ENCODE assay signal across 8 cellular contexts in genomic region chr2:35428548-35428947, GRCh38.
DNase-seq lines count a peak whose midpoint lies in the region; ATAC-seq and TF ChIP-seq lines count a peak whose summit lies in the region.

No MANE protein-coding gene starts in this region.

- H3K4me3 ChIP-seq in cardiac muscle cell (no peak overlapping the region), right atrium auricular region (no peak overlapping the region), left ventricle myocardium inferior (no peak overlapping the region), esophagus muscularis mucosa (no peak overlapping the region)

- ATAC-seq in HG03175 (IDR thresholded peaks at IDR 0.05; ENCODE audit: unreplicated experiment) = peak; percentile 79
- peak; percentile 59; the same call in 1 of the 3 replicates for ATAC-seq in SK-N-SH treated with all-trans-retinoic acid at 6 μM for 48 hours

- no peak for TF ChIP-seq EP300 in esophagus muscularis mucosa (IDR thresholded peaks at IDR 0.05)

- DNase-seq in cardiac muscle cell (ENCODE audit: low read depth in 1 of 2, low spot score in 1 of 2) (peak; percentile 8 to 63), right atrium auricular region (ENCODE audit: low spot score) (no peak), left ventricle myocardium inferior (no peak), superior temporal gyrus (ENCODE audit: extremely low spot score) (peak; percentile 79), esophagus muscularis mucosa (ENCODE audit: extremely low spot score) (no peak), dedifferentiated amniotic fluid mesenchymal stem cell (ENCODE audit: extremely low spot score) (no peak)

- H3K27ac ChIP-seq in cardiac muscle cell (no peak overlapping the region), right atrium auricular region (no peak overlapping the region), left ventricle myocardium inferior (replicated peaks) (no peak overlapping the region), esophagus muscularis mucosa (replicated peaks in 1 of 4) (no peak overlapping the region)

- TF ChIP-seq POLR2A in esophagus muscularis mucosa (IDR thresholded peaks at IDR 0.05; ENCODE audit: low read depth) = no peak

- H3K9me3 ChIP-seq in cardiac muscle cell (ENCODE audit: low read depth) (no peaks in the 10 kb centered on the region), right atrium auricular region (no peaks in the 10 kb centered on the region), left ventricle myocardium inferior (replicated peaks) (no peaks in the 10 kb centered on the region), esophagus muscularis mucosa (no peaks in the 10 kb centered on the region)

- H3K4me1 ChIP-seq in cardiac muscle cell (ENCODE audit: low read depth) = no peaks in the 10 kb centered on the region
- H3K4me1 ChIP-seq in right atrium auricular region = no peaks in the 10 kb centered on the region
- no peaks in the 10 kb centered on the region for H3K4me1 ChIP-seq in left ventricle myocardium inferior
- no peaks in the 10 kb centered on the region for H3K4me1 ChIP-seq in esophagus muscularis mucosa

- intact Hi-C loops in left ventricle myocardium inferior (cut with micrococcal nuclease) (no loop called here), esophagus muscularis mucosa (cut with DNase I) (no loop called here)

- WGBS in esophagus muscularis mucosa = 83% methylated on average over 1 of the region's 1 CpG

- no peaks in the 10 kb centered on the region for H3K36me3 ChIP-seq in cardiac muscle cell
- no peaks in the 10 kb centered on the region for H3K36me3 ChIP-seq in right atrium auricular region
- H3K36me3 ChIP-seq in left ventricle myocardium inferior = no peaks in the 10 kb centered on the region
- H3K36me3 ChIP-seq in esophagus muscularis mucosa = no peaks in the 10 kb centered on the region

- H3K27me3 ChIP-seq in cardiac muscle cell = no peaks in the 10 kb centered on the region
- no peaks in the 10 kb centered on the region for H3K27me3 ChIP-seq in right atrium auricular region
- no peaks in the 10 kb centered on the region for H3K27me3 ChIP-seq in left ventricle myocardium inferior (ENCODE audit: low read depth)
- H3K27me3 ChIP-seq in esophagus muscularis mucosa = no peaks in the 10 kb centered on the region

- TF ChIP-seq CTCF in cardiac muscle cell (IDR thresholded peaks at IDR 0.05; ENCODE audit: low read depth, low read length) (peak; percentile 28), right atrium auricular region (IDR thresholded peaks at IDR 0.05) (no peak), left ventricle myocardium inferior (IDR thresholded peaks at IDR 0.05; ENCODE audit: borderline replicate concordance) (peak; percentile 38), esophagus muscularis mucosa (IDR thresholded peaks at IDR 0.05) (peak in 1 of 3 experiments; percentile 55)

TF ChIP-seq in SK-N-SH treated with all-trans-retinoic acid at 6 μM for 48 hours, 23 proteins besides CTCF, POLR2A, EP300 and RAD21:
- no peak for TF ChIP-seq TOX (CRISPR knock-in tag; IDR thresholded peaks at IDR 0.05; ENCODE audit: borderline replicate concordance)
- TF ChIP-seq, protein P1, sequence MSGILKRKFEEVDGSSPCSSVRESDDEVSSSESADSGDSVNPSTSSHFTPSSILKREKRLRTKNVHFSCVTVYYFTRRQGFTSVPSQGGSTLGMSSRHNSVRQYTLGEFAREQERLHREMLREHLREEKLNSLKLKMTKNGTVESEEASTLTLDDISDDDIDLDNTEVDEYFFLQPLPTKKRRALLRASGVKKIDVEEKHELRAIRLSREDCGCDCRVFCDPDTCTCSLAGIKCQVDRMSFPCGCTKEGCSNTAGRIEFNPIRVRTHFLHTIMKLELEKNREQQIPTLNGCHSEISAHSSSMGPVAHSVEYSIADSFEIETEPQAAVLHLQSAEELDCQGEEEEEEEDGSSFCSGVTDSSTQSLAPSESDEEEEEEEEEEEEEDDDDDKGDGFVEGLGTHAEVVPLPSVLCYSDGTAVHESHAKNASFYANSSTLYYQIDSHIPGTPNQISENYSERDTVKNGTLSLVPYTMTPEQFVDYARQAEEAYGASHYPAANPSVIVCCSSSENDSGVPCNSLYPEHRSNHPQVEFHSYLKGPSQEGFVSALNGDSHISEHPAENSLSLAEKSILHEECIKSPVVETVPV (CRISPR knock-in tag; IDR thresholded peaks at IDR 0.05) = no peak
- no peak for TF ChIP-seq GLIS3 (CRISPR knock-in tag; IDR thresholded peaks at IDR 0.05)
- no peak for TF ChIP-seq CSDC2 (CRISPR knock-in tag; IDR thresholded peaks at IDR 0.05)
- TF ChIP-seq PPARA (CRISPR knock-in tag; IDR thresholded peaks at IDR 0.05; ENCODE audit: borderline replicate concordance) = no peak
- no peak for TF ChIP-seq CREB5 (CRISPR knock-in tag; IDR thresholded peaks at IDR 0.05; ENCODE audit: low read depth)
- no peak for TF ChIP-seq ZNF70 (CRISPR knock-in tag; IDR thresholded peaks at IDR 0.05)
- TF ChIP-seq TSHZ2 (CRISPR knock-in tag; IDR thresholded peaks at IDR 0.05) = no peak
- no peak for TF ChIP-seq ZC3H10 (CRISPR knock-in tag; IDR thresholded peaks at IDR 0.05)
- TF ChIP-seq POU6F1 (CRISPR knock-in tag; IDR thresholded peaks at IDR 0.05; ENCODE audit: borderline replicate concordance, low read depth) = no peak

Comparison
In these comparisons a context has a peak if more than half of its experiments do, and no peak if none do; other contexts are left out.
1. DNase-seq: peak in cardiac muscle cell (2 of 2) and superior temporal gyrus (single experiment); none in right atrium auricular region (single experiment), left ventricle myocardium inferior (single experiment), esophagus muscularis mucosa (single experiment) and dedifferentiated amniotic fluid mesenchymal stem cell (single experiment).
2. CTCF ChIP-seq: peak in cardiac muscle cell (single experiment) and left ventricle myocardium inferior (single experiment); none in right atrium auricular region (0 of 2).